ENCODE assay signal across 19 cellular contexts in the genomic region with DNA sequence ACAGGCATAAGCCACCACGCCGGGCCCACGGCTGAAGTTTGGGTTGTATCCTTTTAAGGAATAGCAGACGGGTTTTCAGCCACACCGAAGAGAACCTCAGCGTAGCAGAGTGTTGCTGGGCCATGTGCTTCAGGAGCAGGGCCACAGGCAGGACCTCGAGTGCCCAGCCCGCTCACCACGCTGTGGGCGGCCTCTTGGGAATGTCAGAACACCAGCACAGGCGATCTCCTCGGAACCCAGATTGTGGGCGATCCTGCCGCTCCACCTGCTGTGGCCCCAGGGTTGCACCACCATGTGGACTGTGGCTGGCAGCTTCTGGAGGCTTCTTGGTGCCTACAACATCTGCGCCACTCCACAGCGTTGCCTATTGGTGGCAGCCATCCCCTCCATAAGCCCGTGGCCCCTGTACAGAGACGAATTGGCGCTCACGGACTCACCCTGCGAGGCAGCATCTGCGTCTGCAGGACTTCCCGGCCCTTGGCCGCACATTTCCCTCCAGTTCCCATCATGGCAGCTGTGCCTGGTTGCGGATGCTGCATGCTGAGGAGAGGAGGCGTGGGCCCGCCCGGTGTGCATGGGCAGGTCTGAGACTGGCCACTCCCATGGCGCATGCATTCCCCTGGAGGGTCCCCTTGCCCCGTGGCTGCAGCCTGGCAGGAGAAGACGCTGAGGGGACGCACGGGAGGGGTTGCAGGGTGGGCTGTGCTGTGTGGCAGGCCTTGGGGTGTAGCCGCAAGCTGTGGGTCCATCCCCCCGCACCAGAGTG.
"Had no signal": no experiment of that assay in that cellular context is flagged by ENCODE, and none has a peak within 500 bp of the region (broad histone marks: within the 10 kb centered on the region; RNA-seq: fewer than 3 reads in every experiment).

No MANE protein-coding gene starts in this region.

- DNase-seq: activated CD4-positive, alpha-beta T cell treated with anti-CD3 and anti-CD28 coated beads for 4 hours; activated CD8-positive, alpha-beta T cell treated with anti-CD3 and anti-CD28 coated beads, Interleukin-2, amount 10 ng/mL, durations not matched to agents 7 days and 5 days; activated effector memory CD4-positive, alpha-beta T cell treated with Interleukin-2 at 50 U/mL for 16 hours; activated naive CD8-positive, alpha-beta T cell treated with anti-CD3 and anti-CD28 coated beads for 36 hours; activated T-cell treated with anti-CD3 and anti-CD28 coated beads, Interleukin-2, amount 50 U/mL, for 48 hours; amniotic stem cell; erythroblast; hypothalamus; kidney; nephron progenitor cell; occipital lobe; retina; stimulated activated CD4-positive, alpha-beta T cell treated with anti-CD3 and anti-CD28 coated beads, Interleukin-2, amount 100 ng/mL, for 24 hours; SW 1271 had no signal

- H3K4me3 ChIP-seq: cardiac muscle cell, lung, tibial nerve, vagina had no signal

- H3K9me3 Mint-ChIP-seq: activated naive CD8-positive, alpha-beta T cell treated with anti-CD3 and anti-CD28 coated beads for 36 hours; nephron progenitor cell; stimulated activated naive CD8-positive, alpha-beta T cell treated with anti-CD3 and anti-CD28 coated beads, Interleukin-15, Interleukin-2, amounts not matched to agents 100 ng/mL and 50 ng/mL, for 24 hours had no signal

- H3K27me3 ChIP-seq: cardiac muscle cell, tibial nerve, vagina had no signal

- H3K27ac Mint-ChIP-seq: activated CD8-positive, alpha-beta T cell treated with anti-CD3 and anti-CD28 coated beads, Interleukin-2, amount 10 ng/mL, durations not matched to agents 7 days and 5 days had no signal

- H3K27me3 Mint-ChIP-seq: activated naive CD8-positive, alpha-beta T cell treated with anti-CD3 and anti-CD28 coated beads for 36 hours; stimulated activated naive CD8-positive, alpha-beta T cell treated with anti-CD3 and anti-CD28 coated beads, Interleukin-15, Interleukin-2, amounts not matched to agents 100 ng/mL and 50 ng/mL, for 24 hours had no signal

- H3K27ac ChIP-seq: cardiac muscle cell, vagina had no signal

- H3K36me3 ChIP-seq: cardiac muscle cell, tibial nerve, vagina had no signal

- H3K9me3 ChIP-seq: tibial nerve, vagina had no signal

- H3K4me3 Mint-ChIP-seq: activated CD8-positive, alpha-beta T cell treated with anti-CD3 and anti-CD28 coated beads, Interleukin-2, amount 10 ng/mL, durations not matched to agents 7 days and 5 days; activated naive CD8-positive, alpha-beta T cell treated with anti-CD3 and anti-CD28 coated beads for 36 hours; nephron progenitor cell; stimulated activated naive CD8-positive, alpha-beta T cell treated with anti-CD3 and anti-CD28 coated beads, Interleukin-15, Interleukin-2, amounts not matched to agents 100 ng/mL and 50 ng/mL, for 24 hours had no signal
